In genomic region chr3:179608931-179609720, GRCh38 we compare ENCODE assay signal across 8 cellular contexts. TPM values are rescaled to one million over a fixed set of nuclear protein-coding genes. Genes with fewer than 3 reads are reported as not detected.
A peak's percentile ranks its signal among the peaks of the same experiment; 100 is the strongest.
DNase-seq lines count a peak whose midpoint lies in the region; ATAC-seq and TF ChIP-seq lines count a peak whose summit lies in the region.

No MANE protein-coding gene starts in this region.

- DNase-seq in activated naive CD8-positive, alpha-beta T cell treated with anti-CD3 and anti-CD28 coated beads, Interleukin-2, amount 10 ng/mL, durations not matched to agents 7 days and 5 days = no peak
- no peak for DNase-seq in uterus
- no peak for DNase-seq in LoVo (ENCODE audit: low spot score)
- no peak for DNase-seq in A673 (ENCODE audit: low spot score)
- DNase-seq in NCI-H1436 (lab: John Stamatoyannopoulos, UW) = no peak

- POLR2A ChIA-PET in activated naive CD8-positive, alpha-beta T cell treated with anti-CD3 and anti-CD28 coated beads, Interleukin-2, amount 10 ng/mL, durations not matched to agents 7 days and 5 days (lab: Charles Lee) = no interaction called here
- POLR2A ChIA-PET in A673 (lab: Charles Lee; ENCODE audit: low non-redundant PET) = no interaction called here

- no peaks in the 10 kb centered on the region for H3K27me3 ChIP-seq in uterus
- no peaks in the 10 kb centered on the region for H3K27me3 ChIP-seq in A673 (replicated peaks; ENCODE audit: insufficient read depth, low read depth, low read length, poor library complexity)

- H3K27ac ChIP-seq in uterus (no peak overlapping the region), A673 (ENCODE audit: low read depth, low read length, poor library complexity, severe bottlenecking) (no peak overlapping the region)

- CTCF ChIA-PET in A673 (lab: Charles Lee) = no interaction called here

- H3K4me3 Mint-ChIP-seq in activated naive CD8-positive, alpha-beta T cell treated with anti-CD3 and anti-CD28 coated beads, Interleukin-2, amount 10 ng/mL, durations not matched to agents 7 days and 5 days = peak overlapping the region; percentile 82

- peaks cover 33% of the 10 kb centered on the region for H3K4me1 Mint-ChIP-seq in activated naive CD8-positive, alpha-beta T cell treated with anti-CD3 and anti-CD28 coated beads, Interleukin-2, amount 10 ng/mL, durations not matched to agents 7 days and 5 days

- TF ChIP-seq POLR2A in GM18505 (IDR thresholded peaks at IDR 0.05; ENCODE audit: borderline replicate concordance, extremely low read depth, insufficient read depth, insufficient read length) = no peak
- TF ChIP-seq POLR2A in uterus (IDR thresholded peaks at IDR 0.05) = no peak

- H3K4me1 ChIP-seq in uterus (peaks cover 0 to 4% of the 10 kb centered on the region in 2 donors), A673 (ENCODE audit: insufficient read depth, low read length, poor library complexity, severe bottlenecking) (no peaks in the 10 kb centered on the region)

- H3K27me3 Mint-ChIP-seq in activated naive CD8-positive, alpha-beta T cell treated with anti-CD3 and anti-CD28 coated beads, Interleukin-2, amount 10 ng/mL, durations not matched to agents 7 days and 5 days = no peaks in the 10 kb centered on the region

- intact Hi-C loops in uterus (cut with DNase I; ENCODE audit: low total_unique reads) (no loop called here), A673 (cut with micrococcal nuclease; ENCODE audit: unreplicated experiment) (no loop called here)

- H3K4me3 ChIP-seq in uterus = no peak overlapping the region
- no peak overlapping the region for H3K4me3 ChIP-seq in A673 (ENCODE audit: low read depth, low read length, poor library complexity, severe bottlenecking)

- BruUV-seq in A673 (replicated peaks; lab: Mats Ljungman, UMichigan) = no TSS peak

- TF ChIP-seq CTCF in uterus (IDR thresholded peaks at IDR 0.05) (no peak), A673 (conservative IDR thresholded peaks at IDR 0.05; ENCODE audit: low read depth, low read length) (no peak)

- H3K27ac Mint-ChIP-seq in activated naive CD8-positive, alpha-beta T cell treated with anti-CD3 and anti-CD28 coated beads, Interleukin-2, amount 10 ng/mL, durations not matched to agents 7 days and 5 days = peak overlapping the region; percentile 95

- H3K36me3 Mint-ChIP-seq in activated naive CD8-positive, alpha-beta T cell treated with anti-CD3 and anti-CD28 coated beads, Interleukin-2, amount 10 ng/mL, durations not matched to agents 7 days and 5 days = peaks cover 13% of the 10 kb centered on the region

- H3K9me3 Mint-ChIP-seq in activated naive CD8-positive, alpha-beta T cell treated with anti-CD3 and anti-CD28 coated beads, Interleukin-2, amount 10 ng/mL, durations not matched to agents 7 days and 5 days = no peaks in the 10 kb centered on the region

- H3K36me3 ChIP-seq in uterus = no peaks in the 10 kb centered on the region
- peaks cover 13% of the 10 kb centered on the region for H3K36me3 ChIP-seq in A673 (ENCODE audit: insufficient read depth, low read length, poor library complexity, severe bottlenecking)

- peak; percentile 49 for ATAC-seq in GM18505 (IDR thresholded peaks at IDR 0.05; ENCODE audit: unreplicated experiment)
- ATAC-seq in GM21528 (IDR thresholded peaks at IDR 0.05; ENCODE audit: low FRiP score, unreplicated experiment) = peak; percentile 53
- peak; percentile 49 for ATAC-seq in HG03571 (IDR thresholded peaks at IDR 0.05; ENCODE audit: unreplicated experiment)
- ATAC-seq in activated naive CD8-positive, alpha-beta T cell treated with anti-CD3 and anti-CD28 coated beads, Interleukin-2, amount 10 ng/mL, durations not matched to agents 7 days and 5 days (ENCODE audit: low read depth) = peak; percentile 50

- H3K9me3 ChIP-seq in uterus = no peaks in the 10 kb centered on the region
- H3K9me3 ChIP-seq in A673 (ENCODE audit: low read depth, low read length, poor library complexity, severe bottlenecking) = no peaks in the 10 kb centered on the region

RNA-seq across cellular contexts. Expression of gene NDUFB5, which starts 4.5 kb away (rescaled TPM):
- 10 to 100 TPM; 80.7 to 89.1 TPM for total RNA-seq in activated naive CD8-positive, alpha-beta T cell treated with anti-CD3 and anti-CD28 coated beads, Interleukin-2, amount 10 ng/mL, durations not matched to agents 7 days and 5 days
- total RNA-seq in uterus (100 to 1,000 TPM in 1 of 4 donors, 10 to 100 TPM in 3; 23.1 to 107 (median 60.3) TPM), A673 (2021) (96.2 and 109 TPM in 2 replicates)

RNA-seq across cellular contexts. Expression of gene MRPL47, which starts 4.7 kb away (rescaled TPM):
- 10 to 100 TPM; 30.1 to 30.4 TPM for total RNA-seq in activated naive CD8-positive, alpha-beta T cell treated with anti-CD3 and anti-CD28 coated beads, Interleukin-2, amount 10 ng/mL, durations not matched to agents 7 days and 5 days
- total RNA-seq in uterus = 10 to 100 TPM; 15.6 to 34.8 (median 31.5) TPM
- total RNA-seq in A673 (2021) = 84.6 and 88.0 TPM in 2 replicates

RNA-seq across cellular contexts. Expression of gene USP13, which starts 43.7 kb away (rescaled TPM):
- total RNA-seq in activated naive CD8-positive, alpha-beta T cell treated with anti-CD3 and anti-CD28 coated beads, Interleukin-2, amount 10 ng/mL, durations not matched to agents 7 days and 5 days = 1 to 10 TPM; 7.1 to 8.4 TPM
- total RNA-seq in uterus (10 to 100 TPM; 17.4 to 19.8 (median 18.2) TPM), A673 (2021) (33.0 and 37.4 TPM in 2 replicates)

RNA-seq across cellular contexts. Expression of gene ACTL6A, which starts 46.4 kb away (rescaled TPM):
- total RNA-seq in activated naive CD8-positive, alpha-beta T cell treated with anti-CD3 and anti-CD28 coated beads, Interleukin-2, amount 10 ng/mL, durations not matched to agents 7 days and 5 days = 10 to 100 TPM; 72.1 to 74.4 TPM
- total RNA-seq in uterus (10 to 100 TPM; 38.7 to 84.5 (median 51.2) TPM), A673 (2021) (140 and 153 TPM in 2 replicates)
